19 cellular contexts compared by ENCODE assay signal in genomic region chr5:125263346-125263745, GRCh38.
"Had no signal": no experiment of that assay in that cellular context is flagged by ENCODE, and none has a peak within 500 bp of the region (broad histone marks: within the 10 kb centered on the region; RNA-seq: fewer than 3 reads in every experiment).

No MANE protein-coding gene starts in this region.

- H3K4me3 Mint-ChIP-seq: effector memory CD8-positive, alpha-beta T cell; natural killer cell treated with Interleukin-12 subunit alpha and Interleukin-12 subunit beta and Interleukin-15 and Interleukin-18, amount 100 ng/mL, for 72 hours; stimulated activated naive CD8-positive, alpha-beta T cell treated with anti-CD3 and anti-CD28 coated beads, Interleukin-15, Interleukin-2, amounts not matched to agents 100 ng/mL and 50 ng/mL, for 24 hours; T-cell; T-helper 2 cell treated with Interferon-gamma antibody and Interleukin-4, amounts not matched to agents 5 μg/mL and 100 μg/mL, for 36 hours had no signal

- H3K4me1 Mint-ChIP-seq: T-cell had no signal

- ATAC-seq: activated naive CD4-positive, alpha-beta T cell treated with anti-CD3 and anti-CD28 coated beads, Interleukin-2, amount 50 U/mL, for 72 hours; effector memory CD8-positive, alpha-beta T cell; left lung; natural killer cell treated with Interleukin-12 subunit alpha and Interleukin-12 subunit beta and Interleukin-15 and Interleukin-18, amount 100 ng/mL, for 72 hours; T-cell; upper lobe of right lung had no signal

- H3K36me3 Mint-ChIP-seq: T-cell had no signal

- DNase-seq: activated T-cell treated with anti-CD3 and anti-CD28 coated beads, Interleukin-2, amount 50 U/mL, for 1 hour; central memory CD4-positive, alpha-beta T cell; dorsolateral prefrontal cortex; effector memory CD8-positive, alpha-beta T cell; kidney glomerular epithelial cell; left lung; ovary; spleen; stimulated activated CD4-positive, alpha-beta T cell treated with anti-CD3 and anti-CD28 coated beads, Interleukin-4, amount 100 ng/mL, for 1 hour; substantia nigra; T-cell; thyroid gland; upper lobe of right lung had no signal

- H3K27me3 Mint-ChIP-seq: effector memory CD8-positive, alpha-beta T cell; natural killer cell treated with Interleukin-12 subunit alpha and Interleukin-12 subunit beta and Interleukin-15 and Interleukin-18, amount 100 ng/mL, for 72 hours; stimulated activated naive CD8-positive, alpha-beta T cell treated with anti-CD3 and anti-CD28 coated beads, Interleukin-15, Interleukin-2, amounts not matched to agents 100 ng/mL and 50 ng/mL, for 24 hours; T-cell had no signal

- H3K4me3 ChIP-seq: ascending aorta, dorsolateral prefrontal cortex, left lung, ovary, prostate gland, spleen, thyroid gland, upper lobe of right lung had no signal

- H3K27ac Mint-ChIP-seq: activated naive CD4-positive, alpha-beta T cell treated with anti-CD3 and anti-CD28 coated beads, Interleukin-2, amount 50 U/mL, for 72 hours; effector memory CD8-positive, alpha-beta T cell; natural killer cell treated with Interleukin-12 subunit alpha and Interleukin-12 subunit beta and Interleukin-15 and Interleukin-18, amount 100 ng/mL, for 72 hours; stimulated activated naive CD8-positive, alpha-beta T cell treated with anti-CD3 and anti-CD28 coated beads, Interleukin-15, Interleukin-2, amounts not matched to agents 100 ng/mL and 50 ng/mL, for 24 hours; T-cell; T-helper 2 cell treated with Interferon-gamma antibody and Interleukin-4, amounts not matched to agents 5 μg/mL and 100 μg/mL, for 36 hours had no signal
